16 cellular contexts compared by ENCODE assay signal in the genomic region with DNA sequence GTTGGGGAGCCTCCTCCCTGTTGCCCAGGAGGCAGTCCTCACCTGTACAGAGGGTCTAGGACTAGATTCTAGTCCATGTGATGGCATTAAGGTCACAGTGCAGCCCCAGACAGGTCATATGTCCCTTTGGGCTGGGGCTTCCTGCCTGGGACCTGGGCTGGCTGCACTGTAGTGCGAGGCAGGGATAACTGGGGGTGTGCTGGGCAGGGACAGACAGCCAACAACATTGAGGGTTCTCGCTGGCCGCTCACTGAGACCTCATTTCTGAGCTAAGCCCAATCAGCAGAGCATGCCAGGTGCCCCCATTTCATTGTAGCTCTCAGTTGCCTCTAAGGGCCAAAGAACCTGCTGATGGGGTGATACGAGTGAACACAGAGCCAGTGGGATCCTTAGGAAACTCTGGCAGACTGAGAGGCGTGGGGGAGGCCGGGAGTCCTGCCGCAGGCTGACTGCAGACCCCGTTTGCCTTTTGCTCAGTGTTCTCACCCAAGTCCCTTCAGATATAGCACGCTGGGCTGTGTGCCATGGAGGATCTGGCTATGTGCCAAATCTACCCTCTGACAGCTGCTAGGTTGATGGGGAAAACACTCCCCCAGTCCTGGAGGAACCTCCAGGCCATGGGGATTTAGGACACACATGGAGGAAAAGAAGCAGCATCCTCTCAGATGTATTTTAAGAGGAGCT. TPM values are rescaled to one million over a fixed set of nuclear protein-coding genes. Genes with fewer than 3 reads are reported as not detected.
A peak's percentile ranks its signal among the peaks of the same experiment; 100 is the strongest.
DNase-seq lines count a peak whose midpoint lies in the region; ATAC-seq and TF ChIP-seq lines count a peak whose summit lies in the region.
"Had no signal": no experiment of that assay in that cellular context is flagged by ENCODE, and none has a peak within 500 bp of the region (broad histone marks: within the 10 kb centered on the region; RNA-seq: fewer than 3 reads in every experiment).

No MANE protein-coding gene starts in this region.

- H3K36me3 ChIP-seq in left ventricle myocardium inferior, result no peaks in the 10 kb centered on the region
- no peaks in the 10 kb centered on the region for H3K36me3 ChIP-seq in testis (ENCODE audit: low read depth, missing control alignments)

- 50 to 55% methylated on average over 9 of the region's 9 CpGs for WGBS in testis, 2 donors

- TF ChIP-seq CTCF in left ventricle myocardium inferior (IDR thresholded peaks at IDR 0.05; ENCODE audit: borderline replicate concordance) (no peak), testis (IDR thresholded peaks at IDR 0.05) (no peak)

- CTCF ChIA-PET in T-cell (lab: Charles Lee), result no interaction called here

- H3K27ac ChIP-seq in left ventricle myocardium inferior (replicated peaks) (peak overlapping the region; percentile 91), testis (no peak overlapping the region)

- peaks cover 0 to 4% (median 3%) of the 10 kb centered on the region in 3 donors for H3K4me1 Mint-ChIP-seq in T-cell
- H3K4me1 Mint-ChIP-seq: stimulated activated memory B cell treated with anti-CD40 and anti-IgM and Interleukin-4, amounts not matched to agents 10 μg/mL and 1 μg/mL and 100 μg/mL, for 72 hours had no signal

- H3K36me3 Mint-ChIP-seq in T-cell, result no peaks in the 10 kb centered on the region
- H3K36me3 Mint-ChIP-seq: stimulated activated memory B cell treated with anti-CD40 and anti-IgM and Interleukin-4, amounts not matched to agents 10 μg/mL and 1 μg/mL and 100 μg/mL, for 72 hours had no signal

- peak; percentile 50 for DNase-seq in NCI-H748 (lab: John Stamatoyannopoulos, UW; ENCODE audit: unreplicated experiment)
- DNase-seq in NCI-H748 treated with DMSO at 0.1 percent for 48 hours (lab: John Stamatoyannopoulos, UW), result no peak
- peak; percentile 43 for DNase-seq in SHP77 treated with DMSO at 0.1 percent for 48 hours (lab: John Stamatoyannopoulos, UW)
- peak; percentile 51 for DNase-seq in left ventricle myocardium inferior
- peak; percentile 32 for DNase-seq in testis
- DNase-seq in SKM-1 (lab: John Stamatoyannopoulos, UW; ENCODE audit: unreplicated experiment), result no peak
- DNase-seq in NCI-H2196 treated with DMSO at 0.1 percent for 48 hours (lab: John Stamatoyannopoulos, UW; ENCODE audit: unreplicated experiment), result no peak
- no peak for DNase-seq in T-cell
- DNase-seq: activated CD8-positive, alpha-beta memory T cell treated with anti-CD3 and anti-CD28 coated beads for 24 hours; activated naive CD4-positive, alpha-beta T cell; H9; stimulated activated CD4-positive, alpha-beta T cell treated with anti-CD3 and anti-CD28 coated beads, Interleukin-4, amount 100 ng/mL, for 1 hour; T1000 had no signal

- H3K4me3 ChIP-seq in left ventricle myocardium inferior (no peak overlapping the region), testis (no peak overlapping the region)

- H3K9me3 ChIP-seq in left ventricle myocardium inferior (replicated peaks) (no peaks in the 10 kb centered on the region), testis (no peaks in the 10 kb centered on the region)

- H3K4me1 ChIP-seq in left ventricle myocardium inferior (peaks cover 77% of the 10 kb centered on the region), testis (no peaks in the 10 kb centered on the region)

- peaks cover 3 to 4% of the 10 kb centered on the region in 2 donors for H3K27me3 Mint-ChIP-seq in T-cell
- H3K27me3 Mint-ChIP-seq: progenitor cell of endocrine pancreas had no signal

- no peaks in the 10 kb centered on the region for H3K9me3 Mint-ChIP-seq in T-cell
- H3K9me3 Mint-ChIP-seq: H9; stimulated activated memory B cell treated with anti-CD40 and anti-IgM and Interleukin-4, amounts not matched to agents 10 μg/mL and 1 μg/mL and 100 μg/mL, for 72 hours had no signal

- intact Hi-C loops in left ventricle myocardium inferior (cut with micrococcal nuclease), result loop anchor here (5.0 kb wide), 1 partner anchor 43 kb away; no protein-coding TSS in a partner anchor
- intact Hi-C loops in testis (cut with DNase I; ENCODE audit: low total_unique reads), result no loop called here

- POLR2A ChIA-PET in T-cell (lab: Charles Lee), result interaction anchor here in 1 of 2 donors (1.0 kb wide), 1 partner anchor 206 kb away, joined by 3 read pairs; no protein-coding TSS in a partner anchor

- no peak overlapping the region for H3K27ac Mint-ChIP-seq in T-cell
- H3K27ac Mint-ChIP-seq: progenitor cell of endocrine pancreas; stimulated activated memory B cell treated with anti-CD40 and anti-IgM and Interleukin-4, amounts not matched to agents 10 μg/mL and 1 μg/mL and 100 μg/mL, for 72 hours had no signal

- TF ChIP-seq POLR2A in testis (IDR thresholded peaks at IDR 0.05), result no peak

- no peak for ATAC-seq in T-cell (replicated peaks in 1 of 4)
- ATAC-seq: Panc1; stimulated activated memory B cell treated with anti-CD40 and anti-IgM and Interleukin-4, amounts not matched to agents 10 μg/mL and 1 μg/mL and 100 μg/mL, for 72 hours had no signal

- H3K4me3 Mint-ChIP-seq in T-cell, result no peak overlapping the region
- H3K4me3 Mint-ChIP-seq: H9; stimulated activated memory B cell treated with anti-CD40 and anti-IgM and Interleukin-4, amounts not matched to agents 10 μg/mL and 1 μg/mL and 100 μg/mL, for 72 hours had no signal

- H3K27me3 ChIP-seq in left ventricle myocardium inferior (ENCODE audit: low read depth), result no peaks in the 10 kb centered on the region
- no peaks in the 10 kb centered on the region for H3K27me3 ChIP-seq in testis

RNA-seq across cellular contexts. Expression of a gene that starts 51.9 kb away (rescaled TPM):
- total RNA-seq in left ventricle myocardium inferior (48.2 TPM), testis (1 to 10 TPM; 6.8 to 8.9 TPM), T-cell (1 to 10 TPM in 3 of 5 donors, under 1 TPM in 2; 0.56 to 3.4 (median 1.9) TPM)
- polyA plus RNA-seq in testis (ENCODE audit: insufficient read depth, low read depth, low replicate concordance), result 10.9 TPM

Comparison
In these comparisons a context has a peak if more than half of its experiments do, and no peak if none do; other contexts are left out.
1. DNase-seq: peak in NCI-H748 (single experiment), SHP77 treated with DMSO at 0.1 percent for 48 hours (single experiment), left ventricle myocardium inferior (single experiment) and testis (single experiment); none in NCI-H748 treated with DMSO at 0.1 percent for 48 hours (single experiment), SKM-1 (single experiment), NCI-H2196 treated with DMSO at 0.1 percent for 48 hours (single experiment) and T-cell (0 of 34).